9 cellular contexts compared by ENCODE assay signal in the genomic region with DNA sequence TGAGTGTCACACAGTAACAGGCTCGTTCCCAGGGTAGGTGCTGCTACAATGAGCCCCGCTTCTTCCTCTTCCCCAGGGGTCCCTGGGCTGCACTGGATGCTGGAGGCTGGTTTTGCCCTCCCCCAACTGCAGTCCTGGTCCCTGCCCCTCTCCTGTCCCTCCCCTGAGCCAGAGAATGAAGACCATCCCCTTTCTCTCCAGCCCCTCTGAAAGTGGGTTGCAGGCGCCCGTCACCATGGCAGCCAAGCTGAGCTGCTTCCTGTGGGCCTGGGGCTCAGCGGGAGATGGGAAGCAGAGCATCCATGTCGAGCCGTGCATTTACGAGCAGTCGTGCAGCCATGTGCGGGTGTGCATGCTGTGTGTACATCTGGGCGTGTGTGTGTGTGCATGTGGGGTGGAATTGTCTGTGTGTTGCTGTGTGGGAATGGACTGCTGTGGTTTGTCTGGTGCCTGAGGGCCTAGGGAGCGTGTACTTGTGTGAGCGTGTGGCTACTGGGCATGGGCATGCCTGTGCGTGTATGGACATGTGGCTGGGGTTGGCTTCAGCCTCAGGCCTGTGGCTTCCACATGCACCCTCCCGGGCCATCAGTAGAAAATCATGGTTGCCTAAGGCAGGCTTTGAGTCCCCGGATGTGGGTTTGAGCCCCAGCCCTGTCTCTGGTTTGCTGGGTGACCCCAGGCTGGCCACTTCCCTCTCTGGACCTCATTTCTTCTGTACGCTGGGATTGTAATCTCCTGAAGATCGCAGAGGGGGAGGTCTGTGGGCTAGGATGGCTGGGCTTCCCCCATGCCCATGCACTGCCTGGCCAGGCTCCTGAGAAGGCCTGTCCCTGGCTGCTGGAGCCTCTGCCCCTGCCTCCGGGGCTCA. TPM values are rescaled to one million over a fixed set of nuclear protein-coding genes. Genes with fewer than 3 reads are reported as not detected.
DNase-seq lines count a peak whose midpoint lies in the region; ATAC-seq and TF ChIP-seq lines count a peak whose summit lies in the region.
"Had no signal": no experiment of that assay in that cellular context is flagged by ENCODE, and none has a peak within 500 bp of the region (broad histone marks: within the 10 kb centered on the region; RNA-seq: fewer than 3 reads in every experiment).

No MANE protein-coding gene starts in this region.

- peak overlapping the region; percentile 89 for H3K27ac Mint-ChIP-seq in WTC11

- no peaks in the 10 kb centered on the region for H3K9me3 ChIP-seq in BE2C
- H3K9me3 ChIP-seq in HUES48 (ENCODE audit: control insufficient read depth, insufficient read depth, low read length), result no peaks in the 10 kb centered on the region
- H3K9me3 ChIP-seq in lower lobe of right lung, result no peaks in the 10 kb centered on the region

- H3K4me3 ChIP-seq in BE2C (ENCODE audit: low read depth, low read length) (no peak overlapping the region), HUES48 (ENCODE audit: low read depth, low read length) (no peak overlapping the region), lower lobe of right lung (no peak overlapping the region)

- peak; percentile 65 for DNase-seq in BE2C
- no peak for DNase-seq in WTC11 (ENCODE audit: low spot score)
- DNase-seq in lower lobe of right lung, result peak; percentile 40
- no peak for DNase-seq in activated CD4-positive, CD25-positive, alpha-beta regulatory T cell (lab: John Stamatoyannopoulos, UW)
- DNase-seq in HuH-7.5 (ENCODE audit: low spot score), result no peak
- no peak for DNase-seq in medulla oblongata (ENCODE audit: extremely low spot score)
- DNase-seq: NCI-H1436 had no signal

- intact Hi-C loops in lower lobe of right lung (cut with DNase I), result no loop called here

- H3K27me3 ChIP-seq in BE2C (no peaks in the 10 kb centered on the region), HUES48 (ENCODE audit: control insufficient read depth, insufficient read depth, low read length) (no peaks in the 10 kb centered on the region), lower lobe of right lung (ENCODE audit: low read depth) (no peaks in the 10 kb centered on the region)

- H3K4me1 ChIP-seq in BE2C, result peaks cover 18% of the 10 kb centered on the region
- peaks cover 25% of the 10 kb centered on the region for H3K4me1 ChIP-seq in HUES48 (ENCODE audit: control insufficient read depth, insufficient read depth, low read length)
- no peaks in the 10 kb centered on the region for H3K4me1 ChIP-seq in lower lobe of right lung

- H3K4me1 Mint-ChIP-seq in WTC11, result peaks cover 33% of the 10 kb centered on the region

- H3K27me3 Mint-ChIP-seq in WTC11 (ENCODE audit: low read depth), result no peaks in the 10 kb centered on the region

- no peak overlapping the region for H3K4me3 Mint-ChIP-seq in WTC11

- no peak overlapping the region for H3K9ac ChIP-seq in HUES48 (ENCODE audit: low read depth, low read length)

- CTCF ChIA-PET in WTC11 (lab: Charles Lee), result interaction anchor here (3.0 to 3.2 kb wide), 2 partner anchors 125 to 139 kb away, joined by 21 to 28 read pairs; no protein-coding TSS in a partner anchor

- H3K36me3 ChIP-seq in BE2C (no peaks in the 10 kb centered on the region), HUES48 (ENCODE audit: control insufficient read depth, insufficient read depth, low read length) (peaks cover 19% of the 10 kb centered on the region), lower lobe of right lung (peaks cover 62% of the 10 kb centered on the region)

- POLR2A ChIA-PET in WTC11 (lab: Charles Lee), result no interaction called here

- H3K9me3 Mint-ChIP-seq in WTC11, result no peaks in the 10 kb centered on the region

- no peak for ATAC-seq in WTC11
- ATAC-seq in lower lobe of right lung, result no peak
- no peak for ATAC-seq in HG03378 (IDR thresholded peaks at IDR 0.05; ENCODE audit: unreplicated experiment)

- no peak for TF ChIP-seq CTCF in BE2C (IDR thresholded peaks at IDR 0.05; ENCODE audit: low read depth, low read length)
- TF ChIP-seq CTCF in WTC11 (IDR thresholded peaks at IDR 0.05), result no peak
- TF ChIP-seq CTCF in lower lobe of right lung (IDR thresholded peaks at IDR 0.05), result no peak

- H3K36me3 Mint-ChIP-seq in WTC11, result peaks cover 4% of the 10 kb centered on the region

- peak overlapping the region; percentile 48 for H3K27ac ChIP-seq in HUES48 (ENCODE audit: low read depth, low read length)
- no peak overlapping the region for H3K27ac ChIP-seq in lower lobe of right lung

TF ChIP-seq in WTC11, 78 proteins besides CTCF, POLR2A, EP300 and RAD21:
- TF ChIP-seq OVOL2 (CRISPR knock-in tag; IDR thresholded peaks at IDR 0.05; ENCODE audit: borderline replicate concordance) (no peak), ZNF317 (CRISPR knock-in tag; IDR thresholded peaks at IDR 0.05; ENCODE audit: borderline replicate concordance, low read depth) (no peak), GRHL2 (CRISPR knock-in tag; IDR thresholded peaks at IDR 0.05; ENCODE audit: insufficient replicate concordance, severe bottlenecking) (no peak), TEAD1 (CRISPR knock-in tag; IDR thresholded peaks at IDR 0.05) (no peak), RELA (CRISPR knock-in tag; IDR thresholded peaks at IDR 0.05; ENCODE audit: borderline replicate concordance) (no peak), ZNF263 (CRISPR knock-in tag; IDR thresholded peaks at IDR 0.05; ENCODE audit: low read depth) (no peak), SOX15 (CRISPR knock-in tag; IDR thresholded peaks at IDR 0.05) (no peak), GTF2I (CRISPR knock-in tag; conservative IDR thresholded peaks at IDR 0.05) (no peak), ZNF138 (CRISPR knock-in tag; conservative IDR thresholded peaks at IDR 0.05) (no peak), ZNF416 (CRISPR knock-in tag; IDR thresholded peaks at IDR 0.05) (no peak), IRF2 (CRISPR knock-in tag; IDR thresholded peaks at IDR 0.05; ENCODE audit: borderline replicate concordance, low read depth) (no peak), FOXK1 (CRISPR knock-in tag; IDR thresholded peaks at IDR 0.05) (no peak)
- TF ChIP-seq, protein P1, sequence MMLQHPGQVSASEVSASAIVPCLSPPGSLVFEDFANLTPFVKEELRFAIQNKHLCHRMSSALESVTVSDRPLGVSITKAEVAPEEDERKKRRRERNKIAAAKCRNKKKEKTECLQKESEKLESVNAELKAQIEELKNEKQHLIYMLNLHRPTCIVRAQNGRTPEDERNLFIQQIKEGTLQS (CRISPR knock-in tag; conservative IDR thresholded peaks at IDR 0.05), result no peak

RNA-seq across cellular contexts. Expression of a gene that starts 48.8 kb away (rescaled TPM):
- polyA plus RNA-seq in BE2C (2012; ENCODE audit: insufficient read depth, insufficient read length, low read depth), result 12.5 TPM
- 27.4 to 33.3 TPM (median 30.4 TPM) in 3 replicates for total RNA-seq in WTC11 (2021)
- 72.7 TPM for total RNA-seq in lower lobe of right lung

Comparison
In these comparisons a context has a peak if more than half of its experiments do, and no peak if none do; other contexts are left out.
1. DNase-seq: peak in BE2C (single experiment) and lower lobe of right lung (single experiment); none in WTC11 (single experiment), activated CD4-positive, CD25-positive, alpha-beta regulatory T cell (0 of 4), HuH-7.5 (single experiment) and medulla oblongata (single experiment).